ENCODE assay signal across 20 cellular contexts in the genomic region with DNA sequence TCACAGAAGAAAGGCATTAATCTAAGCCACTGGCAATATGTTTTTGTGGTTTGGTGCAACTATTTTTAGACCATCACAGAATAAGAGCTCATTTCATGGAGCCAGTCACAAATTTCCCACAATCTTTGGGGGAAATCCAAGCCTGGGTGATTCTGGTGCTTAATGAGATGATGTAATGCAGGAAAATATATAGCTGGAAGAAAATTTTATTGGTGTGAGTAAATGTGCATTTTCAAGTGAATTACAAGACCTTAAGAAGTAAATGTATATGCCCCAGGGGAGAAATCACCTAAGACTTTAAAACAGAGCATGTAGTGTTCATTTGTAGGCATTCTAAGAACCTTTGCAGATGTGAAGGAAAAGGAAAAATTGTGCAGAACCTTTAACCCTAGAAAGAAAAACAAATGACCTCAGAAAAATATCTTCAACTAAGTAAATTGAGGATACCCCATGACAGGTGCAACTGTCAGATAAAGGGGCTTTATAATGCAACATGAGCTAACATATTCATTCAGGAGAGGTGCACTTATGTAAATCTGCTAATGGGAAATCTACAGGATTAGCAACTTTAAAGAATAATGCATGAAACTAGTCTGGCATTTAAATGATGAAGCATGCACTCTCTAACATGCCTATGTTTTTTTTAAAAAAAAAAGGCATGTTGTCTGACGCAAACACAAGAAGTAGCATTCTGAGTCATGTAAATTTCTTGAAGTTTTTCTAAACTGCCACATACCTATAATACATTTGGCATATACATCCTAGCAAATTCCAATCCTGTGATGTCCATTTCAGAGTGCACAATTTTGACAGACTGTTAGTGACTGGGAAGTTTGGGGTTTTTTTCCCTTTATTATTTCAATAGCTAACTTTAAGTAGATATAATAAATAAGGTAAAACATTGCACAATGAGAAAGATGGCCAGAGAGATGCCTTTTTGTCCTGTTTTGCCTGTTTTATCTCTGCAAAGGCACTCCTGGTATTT.
DNase-seq lines count a peak whose midpoint lies in the region; ATAC-seq, FAIRE-seq and TF ChIP-seq lines count a peak whose summit lies in the region.
"Had no signal": no experiment of that assay in that cellular context is flagged by ENCODE, and none has a peak within 500 bp of the region (broad histone marks: within the 10 kb centered on the region; RNA-seq: fewer than 3 reads in every experiment).

No MANE protein-coding gene starts in this region.

- no peak for ATAC-seq in left lung
- ATAC-seq: esophagus mucosa, lower lobe of right lung had no signal

- H3K4me3 ChIP-seq in bronchial epithelial cell (ENCODE audit: low read depth, low read length): no peak overlapping the region
- no peak overlapping the region for H3K4me3 ChIP-seq in osteoblast (ENCODE audit: insufficient read depth, low read length)
- no peak overlapping the region for H3K4me3 ChIP-seq in left lung
- H3K4me3 ChIP-seq: lower lobe of right lung, thyroid gland had no signal

- H3K36me3 ChIP-seq in bronchial epithelial cell (ENCODE audit: control insufficient read depth, insufficient read depth, low read length) (no peaks in the 10 kb centered on the region), osteoblast (ENCODE audit: insufficient read depth, low read length) (no peaks in the 10 kb centered on the region), left lung (no peaks in the 10 kb centered on the region)
- H3K36me3 ChIP-seq: lower lobe of right lung, thyroid gland had no signal

- TF ChIP-seq CTCF in bronchial epithelial cell (IDR thresholded peaks at IDR 0.05; ENCODE audit: insufficient read depth, low read length, severe bottlenecking) (no peak), osteoblast (IDR thresholded peaks at IDR 0.05; ENCODE audit: extremely low read depth, low read depth, low read length) (no peak), left lung (IDR thresholded peaks at IDR 0.05) (no peak)

- intact Hi-C loops in left lung (cut with DNase I): no loop called here

- H3K79me2 ChIP-seq in osteoblast (ENCODE audit: insufficient read depth, low read length): no peaks in the 10 kb centered on the region

- H3K27me3 ChIP-seq in bronchial epithelial cell (ENCODE audit: control insufficient read depth, insufficient read depth, low read length) (no peaks in the 10 kb centered on the region), osteoblast (ENCODE audit: insufficient read depth, low read length) (no peaks in the 10 kb centered on the region), left lung (no peaks in the 10 kb centered on the region)
- H3K27me3 ChIP-seq: thyroid gland had no signal

- H4K20me1 ChIP-seq in osteoblast (ENCODE audit: insufficient read depth, low read length): no peaks in the 10 kb centered on the region

- no peak for FAIRE-seq in bronchial epithelial cell (lab: Jason Lieb, UNC)

- H3K4me2 ChIP-seq in osteoblast (ENCODE audit: insufficient read depth, low read length): no peak overlapping the region

- DNase-seq in GM03348 (ENCODE audit: low spot score): peak; percentile 31
- DNase-seq in NCI-H226: peak; percentile 82
- DNase-seq in bronchial epithelial cell (ENCODE audit: low read depth): peak; percentile 7
- peak; percentile 82 for DNase-seq in osteoblast (ENCODE audit: insufficient read length, low spot score, missing footprints)
- no peak for DNase-seq in activated CD8-positive, alpha-beta memory T cell treated with anti-CD3 and anti-CD28 coated beads, Interleukin-2, amount 50 U/mL, for 4 hours
- DNase-seq in left lung: no peak
- no peak for DNase-seq in activated naive CD4-positive, alpha-beta T cell treated with anti-CD3 and anti-CD28 coated beads, Interleukin-2, amount 50 U/mL, for 16 hours
- DNase-seq: activated CD4-positive, alpha-beta T cell treated with anti-CD3 and anti-CD28 coated beads for 1 hour; activated naive CD8-positive, alpha-beta T cell treated with anti-CD3 and anti-CD28 coated beads, Interleukin-2, amount 10 ng/mL, durations not matched to agents 7 days and 5 days; CD4-positive, alpha-beta memory T cell; dermis blood vessel endothelial cell; GF-D8; lower lobe of right lung; NCI-H1092; NCI-H446; nephron progenitor cell; stimulated activated CD4-positive, alpha-beta T cell treated with anti-CD3 and anti-CD28 coated beads, Interleukin-2, amount 100 ng/mL, for 24 hours; stimulated activated CD8-positive, alpha-beta memory T cell treated with anti-CD3 and anti-CD28 coated beads, Interleukin-4, amount 100 ng/mL, for 48 hours; thyroid gland had no signal

- H2AFZ ChIP-seq in osteoblast (ENCODE audit: low read length): no peak overlapping the region

- peaks cover 16% of the 10 kb centered on the region for H3K4me1 ChIP-seq in osteoblast (ENCODE audit: insufficient read depth, low read length)
- no peaks in the 10 kb centered on the region for H3K4me1 ChIP-seq in left lung
- H3K4me1 ChIP-seq: lower lobe of right lung, thyroid gland had no signal

- H3K9me3 ChIP-seq in osteoblast (ENCODE audit: low read depth, low read length) (no peaks in the 10 kb centered on the region), left lung (peaks cover 0 to 8% of the 10 kb centered on the region in 2 donors)
- H3K9me3 ChIP-seq: thyroid gland had no signal

- H3K27ac ChIP-seq in osteoblast (ENCODE audit: low read depth, low read length): peak overlapping the region; percentile 23
- no peak overlapping the region for H3K27ac ChIP-seq in left lung
- H3K27ac ChIP-seq: lower lobe of right lung, thyroid gland had no signal

Comparison
In these comparisons a context has a peak if more than half of its experiments do, and no peak if none do; other contexts are left out.
1. DNase-seq: peak in GM03348 (single experiment), NCI-H226 (single experiment), bronchial epithelial cell (single experiment) and osteoblast (single experiment); none in activated CD8-positive, alpha-beta memory T cell treated with anti-CD3 and anti-CD28 coated beads, Interleukin-2, amount 50 U/mL, for 4 hours (single experiment), left lung (0 of 2) and activated naive CD4-positive, alpha-beta T cell treated with anti-CD3 and anti-CD28 coated beads, Interleukin-2, amount 50 U/mL, for 16 hours (single experiment).